ENCODE assay signal across 1 cellular context in genomic region chr11:569273-569885, GRCh38.
TF ChIP-seq lines count a peak whose summit lies in the region.

No MANE protein-coding gene starts in this region.

TF ChIP-seq in HepG2, 621 proteins besides CTCF, POLR2A, EP300 and RAD21 (continued from another document and continues in another):
- TF ChIP-seq HNF1B (CRISPR knock-in tag; IDR thresholded peaks at IDR 0.05) (peak; percentile 79; the same call in 1 of the 2 replicates), ELF1 (CRISPR knock-in tag; IDR thresholded peaks at IDR 0.05) (0 out of 2 replicates have a peak, but pooled peaks have one; percentile 20), ZFX (CRISPR knock-in tag; IDR thresholded peaks at IDR 0.05; ENCODE audit: low read depth) (peak; percentile 84), HES4 (CRISPR knock-in tag; IDR thresholded peaks at IDR 0.05; ENCODE audit: borderline replicate concordance) (0 out of 2 replicates have a peak, but pooled peaks have one; percentile 16), IRF1 (CRISPR knock-in tag; IDR thresholded peaks at IDR 0.05; ENCODE audit: low read depth) (no peak), ZSCAN21 (CRISPR knock-in tag; IDR thresholded peaks at IDR 0.05; ENCODE audit: borderline replicate concordance) (0 out of 2 replicates have a peak, but pooled peaks have one; percentile 29), AKAP8 (CRISPR knock-in tag; IDR thresholded peaks at IDR 0.05) (peak; percentile 60; the same call in 1 of the 2 replicates), ZKSCAN8 (CRISPR knock-in tag; IDR thresholded peaks at IDR 0.05; ENCODE audit: borderline replicate concordance) (no peak), ZNF589 (CRISPR knock-in tag; conservative IDR thresholded peaks at IDR 0.05) (no peak), ZNF891 (CRISPR knock-in tag; IDR thresholded peaks at IDR 0.05) (peak; percentile 28; the same call in 1 of the 2 replicates), ZNF274 (CRISPR knock-in tag; IDR thresholded peaks at IDR 0.05) (peak; percentile 41; the same call in 1 of the 2 replicates), HMGXB4 (CRISPR knock-in tag; IDR thresholded peaks at IDR 0.05; ENCODE audit: borderline replicate concordance in 1 of 2, low read depth in 1 of 2) (peak in 1 of 2 experiments; percentile 39; a peak in 2 of 4 replicates), NRL (CRISPR knock-in tag; IDR thresholded peaks at IDR 0.05; ENCODE audit: borderline replicate concordance) (peak; percentile 43; the same call in 1 of the 2 replicates), ZNF572 (CRISPR knock-in tag; IDR thresholded peaks at IDR 0.05) (no peak), FOSL1 (CRISPR knock-in tag; IDR thresholded peaks at IDR 0.05; ENCODE audit: borderline replicate concordance) (peak; percentile 18; the same call in 1 of the 2 replicates), MIER3 (CRISPR knock-in tag; IDR thresholded peaks at IDR 0.05; ENCODE audit: borderline replicate concordance) (peak; percentile 28; the same call in 1 of the 2 replicates), GABPB1 (CRISPR knock-in tag; IDR thresholded peaks at IDR 0.05) (peak; percentile 53), GATA4 (IDR thresholded peaks at IDR 0.05; ENCODE audit: borderline replicate concordance, low read depth) (no peak), ZNF616 (CRISPR knock-in tag; IDR thresholded peaks at IDR 0.05; ENCODE audit: low read depth) (0 out of 2 replicates have a peak, but pooled peaks have one; percentile 20), PRDM10 (CRISPR knock-in tag; IDR thresholded peaks at IDR 0.05; ENCODE audit: low read depth) (peak; percentile 84; the same call in 1 of the 2 replicates), JUND (CRISPR knock-in tag; IDR thresholded peaks at IDR 0.05) (0 out of 2 replicates have a peak, but pooled peaks have one; percentile 41), ZMYM3 (CRISPR knock-in tag; IDR thresholded peaks at IDR 0.05) (peak; percentile 53; the same call in 1 of the 2 replicates), ZNF747 (CRISPR knock-in tag; IDR thresholded peaks at IDR 0.05; ENCODE audit: borderline replicate concordance) (peak; percentile 25; the same call in 1 of the 2 replicates)
- TF ChIP-seq, protein P1, sequence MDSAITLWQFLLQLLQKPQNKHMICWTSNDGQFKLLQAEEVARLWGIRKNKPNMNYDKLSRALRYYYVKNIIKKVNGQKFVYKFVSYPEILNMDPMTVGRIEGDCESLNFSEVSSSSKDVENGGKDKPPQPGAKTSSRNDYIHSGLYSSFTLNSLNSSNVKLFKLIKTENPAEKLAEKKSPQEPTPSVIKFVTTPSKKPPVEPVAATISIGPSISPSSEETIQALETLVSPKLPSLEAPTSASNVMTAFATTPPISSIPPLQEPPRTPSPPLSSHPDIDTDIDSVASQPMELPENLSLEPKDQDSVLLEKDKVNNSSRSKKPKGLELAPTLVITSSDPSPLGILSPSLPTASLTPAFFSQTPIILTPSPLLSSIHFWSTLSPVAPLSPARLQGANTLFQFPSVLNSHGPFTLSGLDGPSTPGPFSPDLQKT (CRISPR knock-in tag; IDR thresholded peaks at IDR 0.05; ENCODE audit: borderline replicate concordance) = no peak
- TF ChIP-seq, protein P2, sequence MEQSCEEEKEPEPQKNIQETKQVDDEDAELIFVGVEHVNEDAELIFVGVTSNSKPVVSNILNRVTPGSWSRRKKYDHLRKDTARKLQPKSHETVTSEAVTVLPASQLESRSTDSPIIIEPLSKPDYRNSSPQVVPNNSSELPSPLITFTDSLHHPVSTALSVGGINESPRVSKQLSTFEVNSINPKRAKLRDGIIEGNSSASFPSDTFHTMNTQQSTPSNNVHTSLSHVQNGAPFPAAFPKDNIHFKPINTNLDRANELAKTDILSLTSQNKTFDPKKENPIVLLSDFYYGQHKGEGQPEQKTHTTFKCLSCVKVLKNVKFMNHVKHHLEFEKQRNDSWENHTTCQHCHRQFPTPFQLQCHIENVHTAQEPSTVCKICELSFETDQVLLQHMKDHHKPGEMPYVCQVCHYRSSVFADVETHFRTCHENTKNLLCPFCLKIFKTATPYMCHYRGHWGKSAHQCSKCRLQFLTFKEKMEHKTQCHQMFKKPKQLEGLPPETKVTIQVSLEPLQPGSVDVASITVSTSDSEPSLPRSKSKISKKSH (CRISPR knock-in tag; IDR thresholded peaks at IDR 0.05; ENCODE audit: borderline replicate concordance) = 0 out of 2 replicates have a peak, but pooled peaks have one; percentile 12
- TF ChIP-seq, protein P3, sequence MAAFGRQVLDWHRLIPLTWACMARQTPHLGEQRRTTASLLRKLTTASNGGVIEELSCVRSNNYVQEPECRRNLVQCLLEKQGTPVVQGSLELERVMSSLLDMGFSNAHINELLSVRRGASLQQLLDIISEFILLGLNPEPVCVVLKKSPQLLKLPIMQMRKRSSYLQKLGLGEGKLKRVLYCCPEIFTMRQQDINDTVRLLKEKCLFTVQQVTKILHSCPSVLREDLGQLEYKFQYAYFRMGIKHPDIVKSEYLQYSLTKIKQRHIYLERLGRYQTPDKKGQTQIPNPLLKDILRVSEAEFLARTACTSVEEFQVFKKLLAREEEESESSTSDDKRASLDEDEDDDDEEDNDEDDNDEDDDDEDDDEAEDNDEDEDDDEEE (CRISPR knock-in tag; IDR thresholded peaks at IDR 0.05) = 0 out of 2 replicates have a peak, but pooled peaks have one; percentile 45
- TF ChIP-seq, protein P4, sequence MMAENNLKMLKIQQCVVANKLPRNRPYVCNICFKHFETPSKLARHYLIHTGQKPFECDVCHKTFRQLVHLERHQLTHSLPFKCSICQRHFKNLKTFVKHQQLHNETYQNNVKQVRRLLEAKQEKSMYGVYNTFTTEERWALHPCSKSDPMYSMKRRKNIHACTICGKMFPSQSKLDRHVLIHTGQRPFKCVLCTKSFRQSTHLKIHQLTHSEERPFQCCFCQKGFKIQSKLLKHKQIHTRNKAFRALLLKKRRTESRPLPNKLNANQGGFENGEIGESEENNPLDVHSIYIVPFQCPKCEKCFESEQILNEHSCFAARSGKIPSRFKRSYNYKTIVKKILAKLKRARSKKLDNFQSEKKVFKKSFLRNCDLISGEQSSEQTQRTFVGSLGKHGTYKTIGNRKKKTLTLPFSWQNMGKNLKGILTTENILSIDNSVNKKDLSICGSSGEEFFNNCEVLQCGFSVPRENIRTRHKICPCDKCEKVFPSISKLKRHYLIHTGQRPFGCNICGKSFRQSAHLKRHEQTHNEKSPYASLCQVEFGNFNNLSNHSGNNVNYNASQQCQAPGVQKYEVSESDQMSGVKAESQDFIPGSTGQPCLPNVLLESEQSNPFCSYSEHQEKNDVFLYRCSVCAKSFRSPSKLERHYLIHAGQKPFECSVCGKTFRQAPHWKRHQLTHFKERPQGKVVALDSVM (CRISPR knock-in tag; IDR thresholded peaks at IDR 0.05) = peak; percentile 90
- TF ChIP-seq, protein P5, sequence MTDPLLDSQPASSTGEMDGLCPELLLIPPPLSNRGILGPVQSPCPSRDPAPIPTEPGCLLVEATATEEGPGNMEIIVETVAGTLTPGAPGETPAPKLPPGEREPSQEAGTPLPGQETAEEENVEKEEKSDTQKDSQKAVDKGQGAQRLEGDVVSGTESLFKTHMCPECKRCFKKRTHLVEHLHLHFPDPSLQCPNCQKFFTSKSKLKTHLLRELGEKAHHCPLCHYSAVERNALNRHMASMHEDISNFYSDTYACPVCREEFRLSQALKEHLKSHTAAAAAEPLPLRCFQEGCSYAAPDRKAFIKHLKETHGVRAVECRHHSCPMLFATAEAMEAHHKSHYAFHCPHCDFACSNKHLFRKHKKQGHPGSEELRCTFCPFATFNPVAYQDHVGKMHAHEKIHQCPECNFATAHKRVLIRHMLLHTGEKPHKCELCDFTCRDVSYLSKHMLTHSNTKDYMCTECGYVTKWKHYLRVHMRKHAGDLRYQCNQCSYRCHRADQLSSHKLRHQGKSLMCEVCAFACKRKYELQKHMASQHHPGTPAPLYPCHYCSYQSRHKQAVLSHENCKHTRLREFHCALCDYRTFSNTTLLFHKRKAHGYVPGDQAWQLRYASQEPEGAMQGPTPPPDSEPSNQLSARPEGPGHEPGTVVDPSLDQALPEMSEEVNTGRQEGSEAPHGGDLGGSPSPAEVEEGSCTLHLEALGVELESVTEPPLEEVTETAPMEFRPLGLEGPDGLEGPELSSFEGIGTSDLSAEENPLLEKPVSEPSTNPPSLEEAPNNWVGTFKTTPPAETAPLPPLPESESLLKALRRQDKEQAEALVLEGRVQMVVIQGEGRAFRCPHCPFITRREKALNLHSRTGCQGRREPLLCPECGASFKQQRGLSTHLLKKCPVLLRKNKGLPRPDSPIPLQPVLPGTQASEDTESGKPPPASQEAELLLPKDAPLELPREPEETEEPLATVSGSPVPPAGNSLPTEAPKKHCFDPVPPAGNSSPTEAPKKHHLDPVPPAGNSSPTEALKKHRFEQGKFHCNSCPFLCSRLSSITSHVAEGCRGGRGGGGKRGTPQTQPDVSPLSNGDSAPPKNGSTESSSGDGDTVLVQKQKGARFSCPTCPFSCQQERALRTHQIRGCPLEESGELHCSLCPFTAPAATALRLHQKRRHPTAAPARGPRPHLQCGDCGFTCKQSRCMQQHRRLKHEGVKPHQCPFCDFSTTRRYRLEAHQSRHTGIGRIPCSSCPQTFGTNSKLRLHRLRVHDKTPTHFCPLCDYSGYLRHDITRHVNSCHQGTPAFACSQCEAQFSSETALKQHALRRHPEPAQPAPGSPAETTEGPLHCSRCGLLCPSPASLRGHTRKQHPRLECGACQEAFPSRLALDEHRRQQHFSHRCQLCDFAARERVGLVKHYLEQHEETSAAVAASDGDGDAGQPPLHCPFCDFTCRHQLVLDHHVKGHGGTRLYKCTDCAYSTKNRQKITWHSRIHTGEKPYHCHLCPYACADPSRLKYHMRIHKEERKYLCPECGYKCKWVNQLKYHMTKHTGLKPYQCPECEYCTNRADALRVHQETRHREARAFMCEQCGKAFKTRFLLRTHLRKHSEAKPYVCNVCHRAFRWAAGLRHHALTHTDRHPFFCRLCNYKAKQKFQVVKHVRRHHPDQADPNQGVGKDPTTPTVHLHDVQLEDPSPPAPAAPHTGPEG (CRISPR knock-in tag; IDR thresholded peaks at IDR 0.05) = no peak
